In the genomic region with DNA sequence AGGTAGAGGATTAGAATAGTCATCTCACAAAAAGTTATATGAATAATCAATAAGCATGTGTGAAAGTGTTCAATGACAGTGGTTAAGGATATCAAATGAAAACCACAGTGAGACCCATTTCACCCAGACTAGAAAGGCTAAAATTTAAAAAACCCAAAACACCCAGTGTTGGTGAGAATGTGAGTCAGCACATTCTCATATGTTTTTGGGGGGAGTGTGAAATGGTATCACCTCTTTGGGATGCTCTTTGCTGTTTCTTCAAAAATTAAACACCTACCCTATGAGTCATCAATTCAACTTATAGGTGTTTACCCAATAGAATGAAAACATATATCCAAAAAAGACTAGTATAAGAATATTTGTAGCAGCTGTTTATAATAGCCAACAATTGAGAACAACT, we compare ENCODE assay signal across 2 cellular contexts.
TF ChIP-seq lines count a peak whose summit lies in the region.

No MANE protein-coding gene starts in this region.

TF ChIP-seq in IMR-90, 13 proteins besides CTCF, POLR2A, EP300 and RAD21:
- 0 out of 2 replicates have a peak, but pooled peaks have one; percentile 6 for TF ChIP-seq FOS (IDR thresholded peaks at IDR 0.05; ENCODE audit: low read depth, low read length)
- no peak for TF ChIP-seq BHLHE40 (IDR thresholded peaks at IDR 0.05; ENCODE audit: low read depth, low read length)
- TF ChIP-seq NFE2L2 (IDR thresholded peaks at IDR 0.05; ENCODE audit: low read depth, low read length), result peak; percentile 15; the same call in 1 of the 2 replicates
TF ChIP-seq in IMR-90: peak in this region for 2.

TF ChIP-seq in H1, 55 proteins besides CTCF, POLR2A, EP300 and RAD21:
- TF ChIP-seq, protein P1, sequence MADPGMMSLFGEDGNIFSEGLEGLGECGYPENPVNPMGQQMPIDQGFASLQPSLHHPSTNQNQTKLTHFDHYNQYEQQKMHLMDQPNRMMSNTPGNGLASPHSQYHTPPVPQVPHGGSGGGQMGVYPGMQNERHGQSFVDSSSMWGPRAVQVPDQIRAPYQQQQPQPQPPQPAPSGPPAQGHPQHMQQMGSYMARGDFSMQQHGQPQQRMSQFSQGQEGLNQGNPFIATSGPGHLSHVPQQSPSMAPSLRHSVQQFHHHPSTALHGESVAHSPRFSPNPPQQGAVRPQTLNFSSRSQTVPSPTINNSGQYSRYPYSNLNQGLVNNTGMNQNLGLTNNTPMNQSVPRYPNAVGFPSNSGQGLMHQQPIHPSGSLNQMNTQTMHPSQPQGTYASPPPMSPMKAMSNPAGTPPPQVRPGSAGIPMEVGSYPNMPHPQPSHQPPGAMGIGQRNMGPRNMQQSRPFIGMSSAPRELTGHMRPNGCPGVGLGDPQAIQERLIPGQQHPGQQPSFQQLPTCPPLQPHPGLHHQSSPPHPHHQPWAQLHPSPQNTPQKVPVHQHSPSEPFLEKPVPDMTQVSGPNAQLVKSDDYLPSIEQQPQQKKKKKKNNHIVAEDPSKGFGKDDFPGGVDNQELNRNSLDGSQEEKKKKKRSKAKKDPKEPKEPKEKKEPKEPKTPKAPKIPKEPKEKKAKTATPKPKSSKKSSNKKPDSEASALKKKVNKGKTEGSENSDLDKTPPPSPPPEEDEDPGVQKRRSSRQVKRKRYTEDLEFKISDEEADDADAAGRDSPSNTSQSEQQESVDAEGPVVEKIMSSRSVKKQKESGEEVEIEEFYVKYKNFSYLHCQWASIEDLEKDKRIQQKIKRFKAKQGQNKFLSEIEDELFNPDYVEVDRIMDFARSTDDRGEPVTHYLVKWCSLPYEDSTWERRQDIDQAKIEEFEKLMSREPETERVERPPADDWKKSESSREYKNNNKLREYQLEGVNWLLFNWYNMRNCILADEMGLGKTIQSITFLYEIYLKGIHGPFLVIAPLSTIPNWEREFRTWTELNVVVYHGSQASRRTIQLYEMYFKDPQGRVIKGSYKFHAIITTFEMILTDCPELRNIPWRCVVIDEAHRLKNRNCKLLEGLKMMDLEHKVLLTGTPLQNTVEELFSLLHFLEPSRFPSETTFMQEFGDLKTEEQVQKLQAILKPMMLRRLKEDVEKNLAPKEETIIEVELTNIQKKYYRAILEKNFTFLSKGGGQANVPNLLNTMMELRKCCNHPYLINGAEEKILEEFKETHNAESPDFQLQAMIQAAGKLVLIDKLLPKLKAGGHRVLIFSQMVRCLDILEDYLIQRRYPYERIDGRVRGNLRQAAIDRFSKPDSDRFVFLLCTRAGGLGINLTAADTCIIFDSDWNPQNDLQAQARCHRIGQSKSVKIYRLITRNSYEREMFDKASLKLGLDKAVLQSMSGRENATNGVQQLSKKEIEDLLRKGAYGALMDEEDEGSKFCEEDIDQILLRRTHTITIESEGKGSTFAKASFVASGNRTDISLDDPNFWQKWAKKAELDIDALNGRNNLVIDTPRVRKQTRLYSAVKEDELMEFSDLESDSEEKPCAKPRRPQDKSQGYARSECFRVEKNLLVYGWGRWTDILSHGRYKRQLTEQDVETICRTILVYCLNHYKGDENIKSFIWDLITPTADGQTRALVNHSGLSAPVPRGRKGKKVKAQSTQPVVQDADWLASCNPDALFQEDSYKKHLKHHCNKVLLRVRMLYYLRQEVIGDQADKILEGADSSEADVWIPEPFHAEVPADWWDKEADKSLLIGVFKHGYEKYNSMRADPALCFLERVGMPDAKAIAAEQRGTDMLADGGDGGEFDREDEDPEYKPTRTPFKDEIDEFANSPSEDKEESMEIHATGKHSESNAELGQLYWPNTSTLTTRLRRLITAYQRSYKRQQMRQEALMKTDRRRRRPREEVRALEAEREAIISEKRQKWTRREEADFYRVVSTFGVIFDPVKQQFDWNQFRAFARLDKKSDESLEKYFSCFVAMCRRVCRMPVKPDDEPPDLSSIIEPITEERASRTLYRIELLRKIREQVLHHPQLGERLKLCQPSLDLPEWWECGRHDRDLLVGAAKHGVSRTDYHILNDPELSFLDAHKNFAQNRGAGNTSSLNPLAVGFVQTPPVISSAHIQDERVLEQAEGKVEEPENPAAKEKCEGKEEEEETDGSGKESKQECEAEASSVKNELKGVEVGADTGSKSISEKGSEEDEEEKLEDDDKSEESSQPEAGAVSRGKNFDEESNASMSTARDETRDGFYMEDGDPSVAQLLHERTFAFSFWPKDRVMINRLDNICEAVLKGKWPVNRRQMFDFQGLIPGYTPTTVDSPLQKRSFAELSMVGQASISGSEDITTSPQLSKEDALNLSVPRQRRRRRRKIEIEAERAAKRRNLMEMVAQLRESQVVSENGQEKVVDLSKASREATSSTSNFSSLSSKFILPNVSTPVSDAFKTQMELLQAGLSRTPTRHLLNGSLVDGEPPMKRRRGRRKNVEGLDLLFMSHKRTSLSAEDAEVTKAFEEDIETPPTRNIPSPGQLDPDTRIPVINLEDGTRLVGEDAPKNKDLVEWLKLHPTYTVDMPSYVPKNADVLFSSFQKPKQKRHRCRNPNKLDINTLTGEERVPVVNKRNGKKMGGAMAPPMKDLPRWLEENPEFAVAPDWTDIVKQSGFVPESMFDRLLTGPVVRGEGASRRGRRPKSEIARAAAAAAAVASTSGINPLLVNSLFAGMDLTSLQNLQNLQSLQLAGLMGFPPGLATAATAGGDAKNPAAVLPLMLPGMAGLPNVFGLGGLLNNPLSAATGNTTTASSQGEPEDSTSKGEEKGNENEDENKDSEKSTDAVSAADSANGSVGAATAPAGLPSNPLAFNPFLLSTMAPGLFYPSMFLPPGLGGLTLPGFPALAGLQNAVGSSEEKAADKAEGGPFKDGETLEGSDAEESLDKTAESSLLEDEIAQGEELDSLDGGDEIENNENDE (IDR thresholded peaks at IDR 0.05; ENCODE audit: insufficient replicate concordance, low read length), result no peak
- 0 out of 2 replicates have a peak, but pooled peaks have one; percentile 4 for TF ChIP-seq MAFK (IDR thresholded peaks at IDR 0.05; ENCODE audit: low read depth, low read length)
